ENCODE assay signal across 8 cellular contexts in the genomic region with DNA sequence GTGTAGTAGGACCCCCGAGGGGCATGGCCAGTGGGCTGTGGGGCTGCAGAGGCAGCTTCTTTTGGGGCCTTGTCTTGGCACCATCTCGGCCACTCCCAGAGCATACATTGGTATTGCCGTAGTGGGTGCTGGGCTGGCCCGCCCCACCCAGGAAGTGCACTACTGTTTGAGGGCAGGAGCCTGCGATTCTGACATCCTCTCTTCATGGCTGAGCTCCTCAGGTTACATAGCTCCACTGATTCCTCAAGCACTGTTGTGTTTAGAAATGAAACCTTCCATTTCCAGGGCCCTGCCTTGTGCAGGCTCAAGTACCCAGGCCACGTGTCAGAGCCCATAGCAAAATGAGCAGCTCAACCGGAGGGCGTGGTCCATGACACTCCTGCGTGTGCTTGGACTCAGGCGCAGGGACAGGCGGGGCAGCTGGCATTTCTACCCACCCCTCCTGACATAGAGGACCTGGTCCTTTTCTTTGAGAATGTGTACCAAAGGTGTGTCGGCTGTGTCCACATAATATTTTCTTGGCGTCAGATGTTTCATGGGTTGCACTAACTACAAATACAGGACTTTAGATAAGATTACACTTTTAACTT.
DNase-seq lines count a peak whose midpoint lies in the region; ATAC-seq, FAIRE-seq and TF ChIP-seq lines count a peak whose summit lies in the region.

No MANE protein-coding gene starts in this region.

- peak overlapping the region; percentile 80 for H3K27ac ChIP-seq in naive thymus-derived CD4-positive, alpha-beta T cell (ENCODE audit: low read depth, low read length)

- ATAC-seq in GM21825 (IDR thresholded peaks at IDR 0.05; ENCODE audit: unreplicated experiment) = peak; percentile 59
- ATAC-seq in naive thymus-derived CD4-positive, alpha-beta T cell = peak; percentile 85

- peaks cover 4 to 44% (median 21%) of the 10 kb centered on the region in 5 donors for H3K36me3 Mint-ChIP-seq in naive thymus-derived CD4-positive, alpha-beta T cell

- in situ Hi-C loops in GM13977 (cut with MboI; ENCODE audit: low pct_unique_long_range_greater_than_20kb, low sequenced_read_pairs, unreplicated experiment) = no loop called here

- H3K4me1 ChIP-seq in naive thymus-derived CD4-positive, alpha-beta T cell (ENCODE audit: control insufficient read depth in 2 of 2, insufficient read depth in 2 of 2, low read length in 2 of 2) = peaks cover 56 to 88% of the 10 kb centered on the region in 2 donors

- H3K4me3 Mint-ChIP-seq in naive thymus-derived CD4-positive, alpha-beta T cell = peak overlapping the region; percentile 84 to 99 (median 92)

- H3K4me3 ChIP-seq in naive thymus-derived CD4-positive, alpha-beta T cell (ENCODE audit: low read length) = peak overlapping the region; percentile 70
- no peak overlapping the region for H3K4me3 ChIP-seq in foreskin fibroblast (ENCODE audit: low read depth in 1 of 2, low read length in 2 of 2)

- no peaks in the 10 kb centered on the region for H3K27me3 ChIP-seq in naive thymus-derived CD4-positive, alpha-beta T cell (ENCODE audit: control insufficient read depth in 2 of 2, insufficient read depth in 2 of 2, low read length in 2 of 2)

- H3K27me3 Mint-ChIP-seq in naive thymus-derived CD4-positive, alpha-beta T cell = no peaks in the 10 kb centered on the region

- POLR2A ChIA-PET in naive thymus-derived CD4-positive, alpha-beta T cell (lab: Charles Lee) = interaction anchor here (0.8 to 12.5 kb wide), 11 partner anchors 8 to 154 kb away, joined by 3 to 143 read pairs (median 5); no protein-coding TSS in a partner anchor

- peaks cover 0 to 3% (median 0%) of the 10 kb centered on the region in 3 experiments for H3K36me3 ChIP-seq in naive thymus-derived CD4-positive, alpha-beta T cell (ENCODE audit: control insufficient read depth in 2 of 3, insufficient read depth in 3 of 3, low read length in 3 of 3)

- intact Hi-C loops in naive thymus-derived CD4-positive, alpha-beta T cell (cut with micrococcal nuclease) = loop anchor here (1.0 to 10.0 kb wide), 7 partner anchors 8 to 433 kb away; a partner anchor contains a TSS

- CTCF ChIA-PET in naive thymus-derived CD4-positive, alpha-beta T cell (lab: Charles Lee) = interaction anchor here (0.5 to 16.4 kb wide), 4 partner anchors 9 to 18 kb away, joined by 4 to 255 read pairs (median 81); no protein-coding TSS in a partner anchor

- peak overlapping the region; percentile 95 to 99 (median 97) for H3K27ac Mint-ChIP-seq in naive thymus-derived CD4-positive, alpha-beta T cell

- no peak for FAIRE-seq in frontal cortex (lab: Jason Lieb, UNC)

- H3K9me3 ChIP-seq in naive thymus-derived CD4-positive, alpha-beta T cell (ENCODE audit: control insufficient read depth in 2 of 3, low read length in 3 of 3) = no peaks in the 10 kb centered on the region

- DNase-seq in GM13977 (ENCODE audit: low spot score) (peak; percentile 73), NCI-H2029 (lab: John Stamatoyannopoulos, UW) (peak; percentile 97), activated T-helper 1 cell treated with Interleukin-2 at 50 U/mL for 16 hours (ENCODE audit: low read depth) (peak; percentile 64), frontal cortex (ENCODE audit: low spot score in 2 of 2) (no peak), foreskin fibroblast (no peak), NCI-H1105 (lab: John Stamatoyannopoulos, UW) (no peak)
- DNase-seq in naive thymus-derived CD4-positive, alpha-beta T cell = peak; percentile 41 to 80 (median 76)

- H3K9me3 Mint-ChIP-seq in naive thymus-derived CD4-positive, alpha-beta T cell = peaks cover 0 to 10% (median 0%) of the 10 kb centered on the region in 11 donors

- H3K4me1 Mint-ChIP-seq in naive thymus-derived CD4-positive, alpha-beta T cell = peaks cover 78 to 98% (median 97%) of the 10 kb centered on the region in 7 donors

- TF ChIP-seq CTCF in GM13977 (IDR thresholded peaks at IDR 0.05; ENCODE audit: extremely low read depth, insufficient read depth, missing control alignments) (no peak), foreskin fibroblast (IDR thresholded peaks at IDR 0.05; ENCODE audit: low read depth, low read length) (no peak)

Comparison
In these comparisons a context has a peak if more than half of its experiments do, and no peak if none do; other contexts are left out.
1. DNase-seq: peak in GM13977 (single experiment), NCI-H2029 (single experiment), activated T-helper 1 cell treated with Interleukin-2 at 50 U/mL for 16 hours (single experiment) and naive thymus-derived CD4-positive, alpha-beta T cell (9 of 9); none in frontal cortex (0 of 2), foreskin fibroblast (0 of 2) and NCI-H1105 (single experiment).